In genomic region chr2:207183506-207183905, GRCh38 we compare ENCODE assay signal across 23 cellular contexts. TPM values are rescaled to one million over a fixed set of nuclear protein-coding genes. Genes with fewer than 3 reads are reported as not detected.
A peak's percentile ranks its signal among the peaks of the same experiment; 100 is the strongest.
DNase-seq lines count a peak whose midpoint lies in the region; ATAC-seq and TF ChIP-seq lines count a peak whose summit lies in the region.
"Had no signal": no experiment of that assay in that cellular context is flagged by ENCODE, and none has a peak within 500 bp of the region (broad histone marks: within the 10 kb centered on the region; RNA-seq: fewer than 3 reads in every experiment).

No MANE protein-coding gene starts in this region.

- H3K27me3 ChIP-seq in CD4-positive, alpha-beta T cell (ENCODE audit: control insufficient read depth, insufficient read depth, low read length), result no peaks in the 10 kb centered on the region
- H3K27me3 ChIP-seq: BE2C had no signal

- H3K36me3 Mint-ChIP-seq in activated T-cell treated with anti-CD3 and anti-CD28 coated beads, Interleukin-2, amount 50 U/mL, for 72 hours (ENCODE audit: insufficient read depth in 2 of 2), result peaks cover 3 to 9% of the 10 kb centered on the region in 2 donors
- peaks cover 2% of the 10 kb centered on the region for H3K36me3 Mint-ChIP-seq in T-helper 17 cell (ENCODE audit: low read depth)
- H3K36me3 Mint-ChIP-seq in memory B cell, result peaks cover 3% of the 10 kb centered on the region
- H3K36me3 Mint-ChIP-seq in stimulated activated memory B cell treated with anti-CD40 and anti-IgM and Interleukin-4, amounts not matched to agents 10 μg/mL and 1 μg/mL and 100 μg/mL, for 72 hours, result peaks cover 11% of the 10 kb centered on the region
- no peaks in the 10 kb centered on the region for H3K36me3 Mint-ChIP-seq in CD4-positive, alpha-beta T cell (ENCODE audit: low read depth)

- DNase-seq in activated T-cell treated with anti-CD3 and anti-CD28 coated beads, Interleukin-2, amount 50 U/mL, for 72 hours, result no peak
- DNase-seq in activated T-cell treated with anti-CD3 and anti-CD28 coated beads, Interleukin-2, amount 50 U/mL, for 1 hour, result no peak
- DNase-seq in T-helper 17 cell, result no peak
- no peak for DNase-seq in memory B cell (ENCODE audit: low spot score in 2 of 2)
- no peak for DNase-seq in nucleus accumbens (lab: John Stamatoyannopoulos, UW)
- no peak for DNase-seq in CD4-positive, alpha-beta T cell
- DNase-seq: 8988T, BE2C, Caco-2, DMS 273 treated with DMSO at 0.1 percent for 48 hours, DMS79 treated with DMSO at 0.1 percent for 48 hours, GOT3, Karpas-422, MV-4-11, NCI-H1105 treated with DMSO at 0.1 percent for 48 hours, NCI-H2029 treated with DMSO at 0.1 percent for 48 hours, NCI-H524 treated with DMSO at 0.1 percent for 48 hours, NCI-H82, SW 1271 had no signal

- no peaks in the 10 kb centered on the region for H3K9me3 ChIP-seq in T-helper 17 cell (ENCODE audit: control insufficient read depth, low read length, poor library complexity, severe bottlenecking)
- peaks cover 10% of the 10 kb centered on the region for H3K9me3 ChIP-seq in CD4-positive, alpha-beta T cell (ENCODE audit: control insufficient read depth, low read length)
- H3K9me3 ChIP-seq: BE2C, Caco-2 had no signal

- no peak overlapping the region for H3K4me3 Mint-ChIP-seq in activated T-cell treated with anti-CD3 and anti-CD28 coated beads, Interleukin-2, amount 50 U/mL, for 72 hours
- H3K4me3 Mint-ChIP-seq in T-helper 17 cell, result no peak overlapping the region
- no peak overlapping the region for H3K4me3 Mint-ChIP-seq in memory B cell
- no peak overlapping the region for H3K4me3 Mint-ChIP-seq in stimulated activated memory B cell treated with anti-CD40 and anti-IgM and Interleukin-4, amounts not matched to agents 10 μg/mL and 1 μg/mL and 100 μg/mL, for 72 hours
- H3K4me3 Mint-ChIP-seq in CD4-positive, alpha-beta T cell, result no peak overlapping the region

- CTCF ChIA-PET in CD4-positive, alpha-beta T cell (lab: Charles Lee), result no interaction called here

- peaks cover 23% of the 10 kb centered on the region for H3K4me1 Mint-ChIP-seq in activated T-cell treated with anti-CD3 and anti-CD28 coated beads, Interleukin-2, amount 50 U/mL, for 72 hours (ENCODE audit: low read depth)
- H3K4me1 Mint-ChIP-seq in T-helper 17 cell (no peaks in the 10 kb centered on the region), memory B cell (no peaks in the 10 kb centered on the region)
- H3K4me1 Mint-ChIP-seq in stimulated activated memory B cell treated with anti-CD40 and anti-IgM and Interleukin-4, amounts not matched to agents 10 μg/mL and 1 μg/mL and 100 μg/mL, for 72 hours, result no peaks in the 10 kb centered on the region
- no peaks in the 10 kb centered on the region for H3K4me1 Mint-ChIP-seq in CD4-positive, alpha-beta T cell (ENCODE audit: low read depth)

- intact Hi-C loops in CD4-positive, alpha-beta T cell (cut with DNase I, micrococcal nuclease), result no loop called here

- no peak for TF ChIP-seq CTCF in CD4-positive, alpha-beta T cell (IDR thresholded peaks at IDR 0.05)

- H3K9me3 Mint-ChIP-seq in activated T-cell treated with anti-CD3 and anti-CD28 coated beads, Interleukin-2, amount 50 U/mL, for 72 hours, result peaks cover 4 to 5% of the 10 kb centered on the region in 2 donors
- peaks cover 2% of the 10 kb centered on the region for H3K9me3 Mint-ChIP-seq in memory B cell
- peaks cover 7% of the 10 kb centered on the region for H3K9me3 Mint-ChIP-seq in stimulated activated memory B cell treated with anti-CD40 and anti-IgM and Interleukin-4, amounts not matched to agents 10 μg/mL and 1 μg/mL and 100 μg/mL, for 72 hours
- peaks cover 3% of the 10 kb centered on the region for H3K9me3 Mint-ChIP-seq in CD4-positive, alpha-beta T cell

- ATAC-seq in activated T-cell treated with anti-CD3 and anti-CD28 coated beads, Interleukin-2, amount 50 U/mL, for 72 hours (replicated peaks in 1 of 2), result no peak
- no peak for ATAC-seq in T-helper 17 cell
- no peak for ATAC-seq in memory B cell (ENCODE audit: low read depth)
- no peak for ATAC-seq in stimulated activated memory B cell treated with anti-CD40 and anti-IgM and Interleukin-4, amounts not matched to agents 10 μg/mL and 1 μg/mL and 100 μg/mL, for 72 hours
- ATAC-seq in CD4-positive, alpha-beta T cell (ENCODE audit: poor library complexity), result no peak
- ATAC-seq: GM12878, HCT116, Panc1 had no signal

- no peak overlapping the region for H3K27ac ChIP-seq in CD4-positive, alpha-beta T cell (ENCODE audit: low read depth, low read length)

- H3K27ac Mint-ChIP-seq in activated T-cell treated with anti-CD3 and anti-CD28 coated beads, Interleukin-2, amount 50 U/mL, for 72 hours, result peak overlapping the region; percentile 25
- peak overlapping the region; percentile 37 for H3K27ac Mint-ChIP-seq in T-helper 17 cell
- peak overlapping the region; percentile 10 for H3K27ac Mint-ChIP-seq in memory B cell
- H3K27ac Mint-ChIP-seq in stimulated activated memory B cell treated with anti-CD40 and anti-IgM and Interleukin-4, amounts not matched to agents 10 μg/mL and 1 μg/mL and 100 μg/mL, for 72 hours, result no peak overlapping the region
- H3K27ac Mint-ChIP-seq in CD4-positive, alpha-beta T cell, result no peak overlapping the region

- POLR2A ChIA-PET in CD4-positive, alpha-beta T cell (lab: Charles Lee), result no interaction called here

- H3K27me3 Mint-ChIP-seq in activated T-cell treated with anti-CD3 and anti-CD28 coated beads, Interleukin-2, amount 50 U/mL, for 72 hours (ENCODE audit: low read depth), result no peaks in the 10 kb centered on the region
- H3K27me3 Mint-ChIP-seq in T-helper 17 cell (no peaks in the 10 kb centered on the region), memory B cell (peaks cover 4% of the 10 kb centered on the region)
- H3K27me3 Mint-ChIP-seq in stimulated activated memory B cell treated with anti-CD40 and anti-IgM and Interleukin-4, amounts not matched to agents 10 μg/mL and 1 μg/mL and 100 μg/mL, for 72 hours, result no peaks in the 10 kb centered on the region
- H3K27me3 Mint-ChIP-seq in CD4-positive, alpha-beta T cell, result no peaks in the 10 kb centered on the region

RNA-seq across cellular contexts. Expression of gene KLF7, which starts 17.8 kb away (rescaled TPM):
- total RNA-seq in activated T-cell treated with anti-CD3 and anti-CD28 coated beads, Interleukin-2, amount 50 U/mL, for 72 hours, result 10 to 100 TPM; 31.2 to 43.4 TPM
- 10 to 100 TPM; 38.1 to 53.3 TPM for total RNA-seq in T-helper 17 cell
- total RNA-seq in CD4-positive, alpha-beta T cell, result 10 to 100 TPM; 90.1 to 96.9 TPM

Comparison
In these comparisons a context has a peak if more than half of its experiments do, and no peak if none do; other contexts are left out.
1. H3K27ac Mint-ChIP-seq: peak in activated T-cell treated with anti-CD3 and anti-CD28 coated beads, Interleukin-2, amount 50 U/mL, for 72 hours (single experiment), T-helper 17 cell (single experiment) and memory B cell (single experiment); none in stimulated activated memory B cell treated with anti-CD40 and anti-IgM and Interleukin-4, amounts not matched to agents 10 μg/mL and 1 μg/mL and 100 μg/mL, for 72 hours (single experiment) and CD4-positive, alpha-beta T cell (single experiment).